8 cellular contexts compared by ENCODE assay signal in genomic region chr2:78420132-78420531, GRCh38.
"Had no signal": no experiment of that assay in that cellular context is flagged by ENCODE, and none has a peak within 500 bp of the region (broad histone marks: within the 10 kb centered on the region; RNA-seq: fewer than 3 reads in every experiment).

No MANE protein-coding gene starts in this region.

- ATAC-seq: GM12878 had no signal

- DNase-seq: GDM1, GF-D8 had no signal

- FAIRE-seq: G401.6, GM12878, GM12891, GM12892, GM18507, GM19239 had no signal

- H3K4me3 ChIP-seq: GM12878 had no signal
